Comparison of ENCODE assay signal across 1 cellular context in genomic region chr11:63839508-63840355, GRCh38.
TF ChIP-seq lines count a peak whose summit lies in the region.

No MANE protein-coding gene starts in this region.

TF ChIP-seq in HEK293, 187 proteins besides CTCF, POLR2A, EP300 and RAD21 (continued from another document and continues in another):
- no peak for TF ChIP-seq ZNF513 (tag by site-specific recombination; IDR thresholded peaks at IDR 0.05)
- TF ChIP-seq ZNF596 (tag by site-specific recombination; IDR thresholded peaks at IDR 0.05) = no peak
- no peak for TF ChIP-seq SALL2 (tag by site-specific recombination; IDR thresholded peaks at IDR 0.05; ENCODE audit: borderline replicate concordance)
- TF ChIP-seq KLF1 (tag by site-specific recombination; IDR thresholded peaks at IDR 0.05) = no peak
- TF ChIP-seq EGR2 (tag by site-specific recombination; IDR thresholded peaks at IDR 0.05; ENCODE audit: low read depth) = peak; percentile 62
- TF ChIP-seq ZNF624 (tag by site-specific recombination; IDR thresholded peaks at IDR 0.05) = no peak
- TF ChIP-seq HOXC10 (CRISPR knock-in tag; IDR thresholded peaks at IDR 0.05) = no peak
- TF ChIP-seq GLIS1 (tag by site-specific recombination; IDR thresholded peaks at IDR 0.05) = peak; percentile 13; the same call in 1 of the 2 replicates
- no peak for TF ChIP-seq ZNF639 (tag by site-specific recombination; IDR thresholded peaks at IDR 0.05)
- TF ChIP-seq PRDM6 (tag by site-specific recombination; IDR thresholded peaks at IDR 0.05) = no peak
- peak; percentile 79 for TF ChIP-seq ZBTB17 (tag by site-specific recombination; IDR thresholded peaks at IDR 0.05)
- TF ChIP-seq OVOL3 (tag by site-specific recombination; IDR thresholded peaks at IDR 0.05) = no peak
- no peak for TF ChIP-seq ZNF311 (tag by site-specific recombination; IDR thresholded peaks at IDR 0.05; ENCODE audit: borderline replicate concordance)
- TF ChIP-seq ZNF366 (tag by site-specific recombination; conservative IDR thresholded peaks at IDR 0.05) = peak; percentile 61
- TF ChIP-seq ZNF398 (tag by site-specific recombination; IDR thresholded peaks at IDR 0.05) = peak; percentile 66; the same call in 1 of the 2 replicates
- no peak for TF ChIP-seq ZNF133 (tag by site-specific recombination; IDR thresholded peaks at IDR 0.05)
- no peak for TF ChIP-seq PATZ1 (tag by site-specific recombination; IDR thresholded peaks at IDR 0.05)
- TF ChIP-seq ZNF48 (tag by site-specific recombination; IDR thresholded peaks at IDR 0.05) = no peak
- no peak for TF ChIP-seq IKZF3 (tag by site-specific recombination; IDR thresholded peaks at IDR 0.05)
- no peak for TF ChIP-seq SETDB1 (IDR thresholded peaks at IDR 0.05; ENCODE audit: insufficient read length, low read length)
- no peak for TF ChIP-seq PRDM2 (tag by site-specific recombination; IDR thresholded peaks at IDR 0.05; ENCODE audit: borderline replicate concordance)
- no peak for TF ChIP-seq ZNF132 (tag by site-specific recombination; IDR thresholded peaks at IDR 0.05; ENCODE audit: borderline replicate concordance)
- no peak for TF ChIP-seq KLF8 (tag by site-specific recombination; IDR thresholded peaks at IDR 0.05)
- TF ChIP-seq ZBTB11 (tag by site-specific recombination; conservative IDR thresholded peaks at IDR 0.05; ENCODE audit: low read depth) = peak; percentile 45; the same call in 1 of the 2 replicates
- no peak for TF ChIP-seq ZBTB21 (tag by site-specific recombination; IDR thresholded peaks at IDR 0.05)
- no peak for TF ChIP-seq ZNF571 (tag by site-specific recombination; IDR thresholded peaks at IDR 0.05)
- no peak for TF ChIP-seq ZNF423 (tag by site-specific recombination; IDR thresholded peaks at IDR 0.05)
- no peak for TF ChIP-seq ZFP37 (tag by site-specific recombination; IDR thresholded peaks at IDR 0.05)
- TF ChIP-seq ZNF791 (tag by site-specific recombination; IDR thresholded peaks at IDR 0.05) = no peak
- TF ChIP-seq ZNF600 (tag by site-specific recombination; IDR thresholded peaks at IDR 0.05) = peak; percentile 32; the same call in 1 of the 2 replicates
- TF ChIP-seq HOXD13 (CRISPR knock-in tag; IDR thresholded peaks at IDR 0.05; ENCODE audit: borderline replicate concordance) = no peak
- TF ChIP-seq ZNF664 (tag by site-specific recombination; IDR thresholded peaks at IDR 0.05) = no peak
- TF ChIP-seq ELK4 (IDR thresholded peaks at IDR 0.05; ENCODE audit: borderline replicate concordance, low read depth, low read length) = no peak
- peak; percentile 73 for TF ChIP-seq ZFHX2 (tag by site-specific recombination; conservative IDR thresholded peaks at IDR 0.05)
- no peak for TF ChIP-seq ZNF510 (tag by site-specific recombination; IDR thresholded peaks at IDR 0.05; ENCODE audit: insufficient replicate concordance)
- no peak for TF ChIP-seq ZNF175 (tag by site-specific recombination; IDR thresholded peaks at IDR 0.05)
- TF ChIP-seq PRDM1 (tag by site-specific recombination; IDR thresholded peaks at IDR 0.05) = peak; percentile 61
